1 cellular context compared by ENCODE assay signal in genomic region chr2:65788556-65788955, GRCh38.
TF ChIP-seq lines count a peak whose summit lies in the region.

No MANE protein-coding gene starts in this region.

TF ChIP-seq in K562, 482 proteins besides CTCF, POLR2A, EP300 and RAD21 (continued from another document):
- peak; percentile 36; the same call in 1 of the 2 replicates for TF ChIP-seq MAFF (IDR thresholded peaks at IDR 0.05; ENCODE audit: low read length)
- TF ChIP-seq SP2 (IDR thresholded peaks at IDR 0.05; ENCODE audit: extremely low read depth, low read depth, low read length, poor library complexity, severe bottlenecking) = no peak
- TF ChIP-seq TOE1 (IDR thresholded peaks at IDR 0.05; ENCODE audit: borderline replicate concordance) = no peak
- no peak for TF ChIP-seq TOE1 (CRISPR knock-in tag; IDR thresholded peaks at IDR 0.05; ENCODE audit: borderline replicate concordance, low read depth)
- TF ChIP-seq ZBTB49 (CRISPR knock-in tag; IDR thresholded peaks at IDR 0.05; ENCODE audit: borderline replicate concordance) = no peak
- TF ChIP-seq, protein P1, sequence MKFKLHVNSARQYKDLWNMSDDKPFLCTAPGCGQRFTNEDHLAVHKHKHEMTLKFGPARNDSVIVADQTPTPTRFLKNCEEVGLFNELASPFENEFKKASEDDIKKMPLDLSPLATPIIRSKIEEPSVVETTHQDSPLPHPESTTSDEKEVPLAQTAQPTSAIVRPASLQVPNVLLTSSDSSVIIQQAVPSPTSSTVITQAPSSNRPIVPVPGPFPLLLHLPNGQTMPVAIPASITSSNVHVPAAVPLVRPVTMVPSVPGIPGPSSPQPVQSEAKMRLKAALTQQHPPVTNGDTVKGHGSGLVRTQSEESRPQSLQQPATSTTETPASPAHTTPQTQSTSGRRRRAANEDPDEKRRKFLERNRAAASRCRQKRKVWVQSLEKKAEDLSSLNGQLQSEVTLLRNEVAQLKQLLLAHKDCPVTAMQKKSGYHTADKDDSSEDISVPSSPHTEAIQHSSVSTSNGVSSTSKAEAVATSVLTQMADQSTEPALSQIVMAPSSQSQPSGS (CRISPR knock-in tag; IDR thresholded peaks at IDR 0.05) = no peak
- no peak for TF ChIP-seq YBX1 (IDR thresholded peaks at IDR 0.05)
- TF ChIP-seq MAFK (IDR thresholded peaks at IDR 0.05; ENCODE audit: low read length) = peak; percentile 45; the same call in 1 of the 2 replicates
- TF ChIP-seq RBM34 (IDR thresholded peaks at IDR 0.05; ENCODE audit: borderline replicate concordance, insufficient read depth, low read length) = no peak
- no peak for TF ChIP-seq NELFE (IDR thresholded peaks at IDR 0.05; ENCODE audit: insufficient read depth, insufficient read length)
- peak; percentile 19; the same call in 1 of the 2 replicates for TF ChIP-seq DPF2 (IDR thresholded peaks at IDR 0.05)
- no peak for TF ChIP-seq MECOM (CRISPR knock-in tag; IDR thresholded peaks at IDR 0.05)
- TF ChIP-seq ELF2 (CRISPR knock-in tag; IDR thresholded peaks at IDR 0.05) = no peak
- peak; percentile 33; the same call in 1 of the 2 replicates for TF ChIP-seq SPI1 (IDR thresholded peaks at IDR 0.05; ENCODE audit: borderline replicate concordance, low read depth, low read length)
- TF ChIP-seq C11orf30 (IDR thresholded peaks at IDR 0.05; ENCODE audit: low read depth) = peak; percentile 45; the same call in 1 of the 2 replicates
- TF ChIP-seq CREBBP (IDR thresholded peaks at IDR 0.05; ENCODE audit: low read depth, low read length) = no peak
- no peak for TF ChIP-seq FOXJ3 (CRISPR knock-in tag; IDR thresholded peaks at IDR 0.05)
- TF ChIP-seq CREB5 (CRISPR knock-in tag; IDR thresholded peaks at IDR 0.05) = no peak
- no peak for TF ChIP-seq ZNF384 (IDR thresholded peaks at IDR 0.05; ENCODE audit: low read depth, low read length)
- TF ChIP-seq CBFA2T2 (conservative IDR thresholded peaks at IDR 0.05) = peak; percentile 39
- TF ChIP-seq ZNF518B (CRISPR knock-in tag; IDR thresholded peaks at IDR 0.05) = no peak
- TF ChIP-seq PYGO2 (tag; IDR thresholded peaks at IDR 0.05) = no peak
- no peak for TF ChIP-seq SUPT5H (IDR thresholded peaks at IDR 0.05)
- TF ChIP-seq ZBTB2 (IDR thresholded peaks at IDR 0.05) = no peak
- TF ChIP-seq HDAC3 (IDR thresholded peaks at IDR 0.05; ENCODE audit: borderline replicate concordance, partially characterized antibody) = no peak
- TF ChIP-seq CBFA2T3 (IDR thresholded peaks at IDR 0.05) = peak; percentile 59
- no peak for TF ChIP-seq KLF16 (IDR thresholded peaks at IDR 0.05)
- no peak for TF ChIP-seq MAZ (CRISPR knock-in tag; conservative IDR thresholded peaks at IDR 0.05 in 1 of 2, IDR thresholded peaks at IDR 0.05 in 1 of 2)
- TF ChIP-seq SMARCA5 (IDR thresholded peaks at IDR 0.05) = no peak
- TF ChIP-seq ZNF175 (CRISPR knock-in tag; IDR thresholded peaks at IDR 0.05; ENCODE audit: low read depth) = no peak
- no peak for TF ChIP-seq CBFB (CRISPR knock-in tag; IDR thresholded peaks at IDR 0.05)
- TF ChIP-seq, protein P2, sequence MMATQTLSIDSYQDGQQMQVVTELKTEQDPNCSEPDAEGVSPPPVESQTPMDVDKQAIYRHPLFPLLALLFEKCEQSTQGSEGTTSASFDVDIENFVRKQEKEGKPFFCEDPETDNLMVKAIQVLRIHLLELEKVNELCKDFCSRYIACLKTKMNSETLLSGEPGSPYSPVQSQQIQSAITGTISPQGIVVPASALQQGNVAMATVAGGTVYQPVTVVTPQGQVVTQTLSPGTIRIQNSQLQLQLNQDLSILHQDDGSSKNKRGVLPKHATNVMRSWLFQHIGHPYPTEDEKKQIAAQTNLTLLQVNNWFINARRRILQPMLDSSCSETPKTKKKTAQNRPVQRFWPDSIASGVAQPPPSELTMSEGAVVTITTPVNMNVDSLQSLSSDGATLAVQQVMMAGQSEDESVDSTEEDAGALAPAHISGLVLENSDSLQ (IDR thresholded peaks at IDR 0.05) = no peak
- TF ChIP-seq, protein P3, sequence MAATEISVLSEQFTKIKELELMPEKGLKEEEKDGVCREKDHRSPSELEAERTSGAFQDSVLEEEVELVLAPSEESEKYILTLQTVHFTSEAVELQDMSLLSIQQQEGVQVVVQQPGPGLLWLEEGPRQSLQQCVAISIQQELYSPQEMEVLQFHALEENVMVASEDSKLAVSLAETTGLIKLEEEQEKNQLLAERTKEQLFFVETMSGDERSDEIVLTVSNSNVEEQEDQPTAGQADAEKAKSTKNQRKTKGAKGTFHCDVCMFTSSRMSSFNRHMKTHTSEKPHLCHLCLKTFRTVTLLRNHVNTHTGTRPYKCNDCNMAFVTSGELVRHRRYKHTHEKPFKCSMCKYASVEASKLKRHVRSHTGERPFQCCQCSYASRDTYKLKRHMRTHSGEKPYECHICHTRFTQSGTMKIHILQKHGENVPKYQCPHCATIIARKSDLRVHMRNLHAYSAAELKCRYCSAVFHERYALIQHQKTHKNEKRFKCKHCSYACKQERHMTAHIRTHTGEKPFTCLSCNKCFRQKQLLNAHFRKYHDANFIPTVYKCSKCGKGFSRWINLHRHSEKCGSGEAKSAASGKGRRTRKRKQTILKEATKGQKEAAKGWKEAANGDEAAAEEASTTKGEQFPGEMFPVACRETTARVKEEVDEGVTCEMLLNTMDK (IDR thresholded peaks at IDR 0.05; ENCODE audit: borderline replicate concordance, insufficient read depth, low read depth, low read length, poor library complexity, severe bottlenecking) = no peak
- no peak for TF ChIP-seq HOXB6 (CRISPR knock-in tag; IDR thresholded peaks at IDR 0.05; ENCODE audit: borderline replicate concordance)
- TF ChIP-seq GATAD2A (IDR thresholded peaks at IDR 0.05) = no peak
- no peak for TF ChIP-seq ZNF707 (CRISPR knock-in tag; conservative IDR thresholded peaks at IDR 0.05)
- TF ChIP-seq NCOA6 (IDR thresholded peaks at IDR 0.05) = no peak
- no peak for TF ChIP-seq ZBTB8A (IDR thresholded peaks at IDR 0.05; ENCODE audit: partially characterized antibody)
- 0 out of 2 replicates have a peak, but pooled peaks have one; percentile 46 for TF ChIP-seq ZNF316 (IDR thresholded peaks at IDR 0.05)
- no peak for TF ChIP-seq NR2F6 (CRISPR knock-in tag; IDR thresholded peaks at IDR 0.05)
- no peak for TF ChIP-seq MYBL2 (IDR thresholded peaks at IDR 0.05; ENCODE audit: low read depth)
- no peak for TF ChIP-seq MYBL2 (CRISPR knock-in tag; IDR thresholded peaks at IDR 0.05; ENCODE audit: borderline replicate concordance)
TF ChIP-seq in K562: peak in this region for 13.
